ENCODE assay signal across 2 cellular contexts in the genomic region with DNA sequence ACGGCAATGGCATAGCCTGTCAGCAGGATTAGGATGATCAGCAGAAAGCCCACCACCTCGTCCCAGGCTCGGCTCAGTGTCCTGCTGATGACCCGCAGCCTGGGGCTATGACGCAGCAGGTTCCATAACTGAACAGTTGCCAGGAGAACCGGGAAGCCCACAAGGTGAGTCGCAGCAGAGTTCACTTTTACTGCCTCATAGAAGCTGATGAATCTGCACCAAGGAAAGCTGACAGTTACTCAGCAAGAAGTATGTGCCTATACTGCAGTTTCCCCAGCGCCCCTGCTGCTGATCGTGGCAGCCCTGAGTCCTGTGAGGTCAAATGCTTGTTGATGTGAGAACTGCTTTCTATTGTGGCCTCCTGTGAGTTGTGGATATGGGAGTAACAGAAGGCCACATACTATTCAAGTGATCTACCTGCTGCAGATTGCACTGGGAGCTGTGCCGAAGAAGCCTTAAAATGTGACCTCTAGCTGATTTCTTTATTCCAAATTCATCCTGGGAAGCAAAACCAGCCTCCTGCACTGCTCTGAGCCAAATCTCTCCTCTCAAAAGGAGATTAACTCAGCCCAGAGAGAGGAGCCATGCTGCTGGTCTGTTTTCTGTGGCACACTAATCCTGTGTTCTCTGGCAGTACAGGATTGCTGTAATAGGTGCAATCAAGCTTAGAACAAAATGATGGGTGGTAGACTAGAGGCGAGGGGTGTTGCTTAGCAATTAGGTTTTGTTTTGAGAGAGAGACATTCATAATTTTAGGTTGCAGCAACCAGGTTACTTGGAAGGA.
TF ChIP-seq lines count a peak whose summit lies in the region.

No MANE protein-coding gene starts in this region.

TF ChIP-seq in GM23338, 12 proteins besides CTCF, POLR2A, EP300 and RAD21 (continues in another document):
- TF ChIP-seq STAT1 (IDR thresholded peaks at IDR 0.05; ENCODE audit: unreplicated experiment) (no peak), POLR2AphosphoS5 (IDR thresholded peaks at IDR 0.05; ENCODE audit: low read depth) (no peak), JUNB (IDR thresholded peaks at IDR 0.05; ENCODE audit: unreplicated experiment) (no peak), EZH2 (IDR thresholded peaks at IDR 0.05; ENCODE audit: low read depth, unreplicated experiment) (no peak), CREB1 (CRISPR knock-in tag; IDR thresholded peaks at IDR 0.05; ENCODE audit: low read depth) (no peak), ZNF331 (CRISPR knock-in tag; IDR thresholded peaks at IDR 0.05; ENCODE audit: low read depth) (no peak), ZNF114 (CRISPR knock-in tag; IDR thresholded peaks at IDR 0.05) (no peak), EZH2phosphoT487 (IDR thresholded peaks at IDR 0.05; ENCODE audit: unreplicated experiment) (no peak)
- TF ChIP-seq, protein P1, sequence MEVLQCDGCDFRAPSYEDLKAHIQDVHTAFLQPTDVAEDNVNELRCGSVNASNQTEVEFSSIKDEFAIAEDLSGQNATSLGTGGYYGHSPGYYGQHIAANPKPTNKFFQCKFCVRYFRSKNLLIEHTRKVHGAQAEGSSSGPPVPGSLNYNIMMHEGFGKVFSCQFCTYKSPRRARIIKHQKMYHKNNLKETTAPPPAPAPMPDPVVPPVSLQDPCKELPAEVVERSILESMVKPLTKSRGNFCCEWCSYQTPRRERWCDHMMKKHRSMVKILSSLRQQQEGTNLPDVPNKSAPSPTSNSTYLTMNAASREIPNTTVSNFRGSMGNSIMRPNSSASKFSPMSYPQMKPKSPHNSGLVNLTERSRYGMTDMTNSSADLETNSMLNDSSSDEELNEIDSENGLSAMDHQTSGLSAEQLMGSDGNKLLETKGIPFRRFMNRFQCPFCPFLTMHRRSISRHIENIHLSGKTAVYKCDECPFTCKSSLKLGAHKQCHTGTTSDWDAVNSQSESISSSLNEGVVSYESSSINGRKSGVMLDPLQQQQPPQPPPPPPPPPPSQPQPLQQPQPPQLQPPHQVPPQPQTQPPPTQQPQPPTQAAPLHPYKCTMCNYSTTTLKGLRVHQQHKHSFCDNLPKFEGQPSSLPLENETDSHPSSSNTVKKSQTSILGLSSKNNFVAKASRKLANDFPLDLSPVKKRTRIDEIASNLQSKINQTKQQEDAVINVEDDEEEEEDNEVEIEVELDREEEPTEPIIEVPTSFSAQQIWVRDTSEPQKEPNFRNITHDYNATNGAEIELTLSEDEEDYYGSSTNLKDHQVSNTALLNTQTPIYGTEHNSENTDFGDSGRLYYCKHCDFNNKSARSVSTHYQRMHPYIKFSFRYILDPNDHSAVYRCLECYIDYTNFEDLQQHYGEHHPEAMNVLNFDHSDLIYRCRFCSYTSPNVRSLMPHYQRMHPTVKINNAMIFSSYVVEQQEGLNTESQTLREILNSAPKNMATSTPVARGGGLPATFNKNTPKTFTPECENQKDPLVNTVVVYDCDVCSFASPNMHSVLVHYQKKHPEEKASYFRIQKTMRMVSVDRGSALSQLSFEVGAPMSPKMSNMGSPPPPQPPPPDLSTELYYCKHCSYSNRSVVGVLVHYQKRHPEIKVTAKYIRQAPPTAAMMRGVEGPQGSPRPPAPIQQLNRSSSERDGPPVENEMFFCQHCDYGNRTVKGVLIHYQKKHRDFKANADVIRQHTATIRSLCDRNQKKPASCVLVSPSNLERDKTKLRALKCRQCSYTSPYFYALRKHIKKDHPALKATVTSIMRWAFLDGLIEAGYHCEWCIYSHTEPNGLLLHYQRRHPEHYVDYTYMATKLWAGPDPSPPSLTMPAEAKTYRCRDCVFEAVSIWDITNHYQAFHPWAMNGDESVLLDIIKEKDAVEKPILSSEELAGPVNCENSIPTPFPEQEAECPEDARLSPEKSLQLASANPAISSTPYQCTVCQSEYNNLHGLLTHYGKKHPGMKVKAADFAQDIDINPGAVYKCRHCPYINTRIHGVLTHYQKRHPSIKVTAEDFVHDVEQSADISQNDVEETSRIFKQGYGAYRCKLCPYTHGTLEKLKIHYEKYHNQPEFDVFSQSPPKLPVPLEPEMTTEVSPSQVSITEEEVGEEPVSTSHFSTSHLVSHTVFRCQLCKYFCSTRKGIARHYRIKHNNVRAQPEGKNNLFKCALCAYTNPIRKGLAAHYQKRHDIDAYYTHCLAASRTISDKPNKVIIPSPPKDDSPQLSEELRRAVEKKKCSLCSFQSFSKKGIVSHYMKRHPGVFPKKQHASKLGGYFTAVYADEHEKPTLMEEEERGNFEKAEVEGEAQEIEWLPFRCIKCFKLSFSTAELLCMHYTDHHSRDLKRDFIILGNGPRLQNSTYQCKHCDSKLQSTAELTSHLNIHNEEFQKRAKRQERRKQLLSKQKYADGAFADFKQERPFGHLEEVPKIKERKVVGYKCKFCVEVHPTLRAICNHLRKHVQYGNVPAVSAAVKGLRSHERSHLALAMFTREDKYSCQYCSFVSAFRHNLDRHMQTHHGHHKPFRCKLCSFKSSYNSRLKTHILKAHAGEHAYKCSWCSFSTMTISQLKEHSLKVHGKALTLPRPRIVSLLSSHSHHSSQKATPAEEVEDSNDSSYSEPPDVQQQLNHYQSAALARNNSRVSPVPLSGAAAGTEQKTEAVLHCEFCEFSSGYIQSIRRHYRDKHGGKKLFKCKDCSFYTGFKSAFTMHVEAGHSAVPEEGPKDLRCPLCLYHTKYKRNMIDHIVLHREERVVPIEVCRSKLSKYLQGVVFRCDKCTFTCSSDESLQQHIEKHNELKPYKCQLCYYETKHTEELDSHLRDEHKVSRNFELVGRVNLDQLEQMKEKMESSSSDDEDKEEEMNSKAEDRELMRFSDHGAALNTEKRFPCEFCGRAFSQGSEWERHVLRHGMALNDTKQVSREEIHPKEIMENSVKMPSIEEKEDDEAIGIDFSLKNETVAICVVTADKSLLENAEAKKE (CRISPR knock-in tag; IDR thresholded peaks at IDR 0.05), result no peak
- TF ChIP-seq, protein P2, sequence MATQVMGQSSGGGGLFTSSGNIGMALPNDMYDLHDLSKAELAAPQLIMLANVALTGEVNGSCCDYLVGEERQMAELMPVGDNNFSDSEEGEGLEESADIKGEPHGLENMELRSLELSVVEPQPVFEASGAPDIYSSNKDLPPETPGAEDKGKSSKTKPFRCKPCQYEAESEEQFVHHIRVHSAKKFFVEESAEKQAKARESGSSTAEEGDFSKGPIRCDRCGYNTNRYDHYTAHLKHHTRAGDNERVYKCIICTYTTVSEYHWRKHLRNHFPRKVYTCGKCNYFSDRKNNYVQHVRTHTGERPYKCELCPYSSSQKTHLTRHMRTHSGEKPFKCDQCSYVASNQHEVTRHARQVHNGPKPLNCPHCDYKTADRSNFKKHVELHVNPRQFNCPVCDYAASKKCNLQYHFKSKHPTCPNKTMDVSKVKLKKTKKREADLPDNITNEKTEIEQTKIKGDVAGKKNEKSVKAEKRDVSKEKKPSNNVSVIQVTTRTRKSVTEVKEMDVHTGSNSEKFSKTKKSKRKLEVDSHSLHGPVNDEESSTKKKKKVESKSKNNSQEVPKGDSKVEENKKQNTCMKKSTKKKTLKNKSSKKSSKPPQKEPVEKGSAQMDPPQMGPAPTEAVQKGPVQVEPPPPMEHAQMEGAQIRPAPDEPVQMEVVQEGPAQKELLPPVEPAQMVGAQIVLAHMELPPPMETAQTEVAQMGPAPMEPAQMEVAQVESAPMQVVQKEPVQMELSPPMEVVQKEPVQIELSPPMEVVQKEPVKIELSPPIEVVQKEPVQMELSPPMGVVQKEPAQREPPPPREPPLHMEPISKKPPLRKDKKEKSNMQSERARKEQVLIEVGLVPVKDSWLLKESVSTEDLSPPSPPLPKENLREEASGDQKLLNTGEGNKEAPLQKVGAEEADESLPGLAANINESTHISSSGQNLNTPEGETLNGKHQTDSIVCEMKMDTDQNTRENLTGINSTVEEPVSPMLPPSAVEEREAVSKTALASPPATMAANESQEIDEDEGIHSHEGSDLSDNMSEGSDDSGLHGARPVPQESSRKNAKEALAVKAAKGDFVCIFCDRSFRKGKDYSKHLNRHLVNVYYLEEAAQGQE (IDR thresholded peaks at IDR 0.05; ENCODE audit: unreplicated experiment), result no peak

TF ChIP-seq in GM12878, 131 proteins besides CTCF, POLR2A, EP300 and RAD21:
- TF ChIP-seq IKZF2 (IDR thresholded peaks at IDR 0.05) (no peak), RFX5 (IDR thresholded peaks at IDR 0.05; ENCODE audit: low read depth, low read length) (no peak), POLR2AphosphoS5 (IDR thresholded peaks at IDR 0.05; ENCODE audit: low read length) (peak; percentile 26; the same call in 1 of the 2 replicates), CEBPB (IDR thresholded peaks at IDR 0.05; ENCODE audit: borderline replicate concordance in 1 of 2, low read depth in 2 of 2, low read length in 2 of 2) (no peak)
- TF ChIP-seq, protein P3, sequence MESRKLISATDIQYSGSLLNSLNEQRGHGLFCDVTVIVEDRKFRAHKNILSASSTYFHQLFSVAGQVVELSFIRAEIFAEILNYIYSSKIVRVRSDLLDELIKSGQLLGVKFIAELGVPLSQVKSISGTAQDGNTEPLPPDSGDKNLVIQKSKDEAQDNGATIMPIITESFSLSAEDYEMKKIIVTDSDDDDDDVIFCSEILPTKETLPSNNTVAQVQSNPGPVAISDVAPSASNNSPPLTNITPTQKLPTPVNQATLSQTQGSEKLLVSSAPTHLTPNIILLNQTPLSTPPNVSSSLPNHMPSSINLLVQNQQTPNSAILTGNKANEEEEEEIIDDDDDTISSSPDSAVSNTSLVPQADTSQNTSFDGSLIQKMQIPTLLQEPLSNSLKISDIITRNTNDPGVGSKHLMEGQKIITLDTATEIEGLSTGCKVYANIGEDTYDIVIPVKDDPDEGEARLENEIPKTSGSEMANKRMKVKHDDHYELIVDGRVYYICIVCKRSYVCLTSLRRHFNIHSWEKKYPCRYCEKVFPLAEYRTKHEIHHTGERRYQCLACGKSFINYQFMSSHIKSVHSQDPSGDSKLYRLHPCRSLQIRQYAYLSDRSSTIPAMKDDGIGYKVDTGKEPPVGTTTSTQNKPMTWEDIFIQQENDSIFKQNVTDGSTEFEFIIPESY (IDR thresholded peaks at IDR 0.05), result no peak
- TF ChIP-seq, protein P4, sequence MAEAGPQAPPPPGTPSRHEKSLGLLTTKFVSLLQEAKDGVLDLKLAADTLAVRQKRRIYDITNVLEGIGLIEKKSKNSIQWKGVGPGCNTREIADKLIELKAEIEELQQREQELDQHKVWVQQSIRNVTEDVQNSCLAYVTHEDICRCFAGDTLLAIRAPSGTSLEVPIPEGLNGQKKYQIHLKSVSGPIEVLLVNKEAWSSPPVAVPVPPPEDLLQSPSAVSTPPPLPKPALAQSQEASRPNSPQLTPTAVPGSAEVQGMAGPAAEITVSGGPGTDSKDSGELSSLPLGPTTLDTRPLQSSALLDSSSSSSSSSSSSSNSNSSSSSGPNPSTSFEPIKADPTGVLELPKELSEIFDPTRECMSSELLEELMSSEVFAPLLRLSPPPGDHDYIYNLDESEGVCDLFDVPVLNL (IDR thresholded peaks at IDR 0.05; ENCODE audit: low read depth, low read length), result no peak
